11 cellular contexts compared by ENCODE assay signal in genomic region chr7:158781976-158782637, GRCh38. TPM values are rescaled to one million over a fixed set of nuclear protein-coding genes. Genes with fewer than 3 reads are reported as not detected.
A peak's percentile ranks its signal among the peaks of the same experiment; 100 is the strongest.
DNase-seq lines count a peak whose midpoint lies in the region; ATAC-seq and TF ChIP-seq lines count a peak whose summit lies in the region.
"Had no signal": no experiment of that assay in that cellular context is flagged by ENCODE, and none has a peak within 500 bp of the region (broad histone marks: within the 10 kb centered on the region; RNA-seq: fewer than 3 reads in every experiment).

No MANE protein-coding gene starts in this region.

- peaks cover 13 to 62% (median 43%) of the 10 kb centered on the region in 9 donors for H3K4me1 ChIP-seq in heart right ventricle
- peaks cover 51 to 94% (median 81%) of the 10 kb centered on the region in 4 donors for H3K4me1 ChIP-seq in esophagus muscularis mucosa
- H3K4me1 ChIP-seq in sigmoid colon, result peaks cover 0 to 73% (median 64%) of the 10 kb centered on the region in 4 donors
- peaks cover 6 to 8% of the 10 kb centered on the region in 2 donors for H3K4me1 ChIP-seq in uterus
- no peaks in the 10 kb centered on the region for H3K4me1 ChIP-seq in right lobe of liver

- TF ChIP-seq POLR2A in esophagus muscularis mucosa (IDR thresholded peaks at IDR 0.05; ENCODE audit: low read depth) (no peak), sigmoid colon (IDR thresholded peaks at IDR 0.05) (no peak), uterus (IDR thresholded peaks at IDR 0.05) (no peak), right lobe of liver (IDR thresholded peaks at IDR 0.05) (no peak)

- no peak for ATAC-seq in heart right ventricle
- ATAC-seq in Right ventricle myocardium inferior, result no peak
- ATAC-seq in right lobe of liver, result no peak

- H3K27me3 ChIP-seq in heart right ventricle (no peaks in the 10 kb centered on the region), esophagus muscularis mucosa (no peaks in the 10 kb centered on the region), sigmoid colon (no peaks in the 10 kb centered on the region), uterus (no peaks in the 10 kb centered on the region), right lobe of liver (no peaks in the 10 kb centered on the region)

- DNase-seq in heart right ventricle, result no peak
- no peak for DNase-seq in Right ventricle myocardium inferior (ENCODE audit: missing footprints)
- no peak for DNase-seq in esophagus muscularis mucosa (ENCODE audit: extremely low spot score)
- no peak for DNase-seq in sigmoid colon
- no peak for DNase-seq in uterus
- no peak for DNase-seq in right lobe of liver
- no peak for DNase-seq in RPMI8226
- no peak for DNase-seq in NCI-H2227 (lab: John Stamatoyannopoulos, UW; ENCODE audit: unreplicated experiment)
- DNase-seq: 8988T, C1 segment of cervical spinal cord, NCI-H2171 treated with DMSO at 0.1 percent for 48 hours had no signal

- H3K27ac ChIP-seq in heart right ventricle, result peak overlapping the region; percentile 68 to 90 (median 81)
- peak overlapping the region; percentile 80 to 89 (median 86) for H3K27ac ChIP-seq in esophagus muscularis mucosa (replicated peaks in 1 of 4)
- peak overlapping the region; percentile 84 to 89 (median 87) for H3K27ac ChIP-seq in sigmoid colon
- peak overlapping the region; percentile 62 to 85 for H3K27ac ChIP-seq in uterus
- H3K27ac ChIP-seq in right lobe of liver, result no peak overlapping the region

- TF ChIP-seq EP300 in esophagus muscularis mucosa (IDR thresholded peaks at IDR 0.05), result no peak
- TF ChIP-seq EP300 in sigmoid colon (IDR thresholded peaks at IDR 0.05), result no peak

- intact Hi-C loops in heart right ventricle (cut with DNase I), result loop anchor here in 8 of 10 donors (2.0 to 10.0 kb wide), 9 partner anchors 35 to 195 kb away; partner anchors contain the start of gene ESYT2 (in 3 of the 8)
- intact Hi-C loops in Right ventricle myocardium inferior (cut with DNase I), result loop anchor here (5.0 kb wide), 2 partner anchors 85 to 130 kb away; no protein-coding TSS in a partner anchor
- intact Hi-C loops in esophagus muscularis mucosa (cut with DNase I), result loop anchor here (2.0 kb wide), 1 partner anchor 47 kb away; the partner anchor contains the start of gene ESYT2
- intact Hi-C loops in sigmoid colon (cut with DNase I), result loop anchor here (1.0 to 2.0 kb wide), 3 partner anchors 47 to 195 kb away; partner anchors contain the start of genes DYNC2I1 and ESYT2
- intact Hi-C loops in uterus (cut with DNase I; ENCODE audit: low total_unique reads), result no loop called here
- intact Hi-C loops in right lobe of liver (cut with DNase I), result no loop called here

- 87 to 93% methylated on average over 17 of the region's 17 CpGs for WGBS in heart right ventricle, 2 donors
- WGBS in esophagus muscularis mucosa, result 83% methylated on average over 17 of the region's 17 CpGs
- WGBS in sigmoid colon, 2 donors, result 89 to 95% methylated on average over 17 of the region's 17 CpGs
- WGBS in right lobe of liver (ENCODE audit: insufficient coverage, low coverage, low lambda C conversion rate, missing lambda C conversion rate), result 81% methylated on average over 14 of the region's 17 CpGs

- TF ChIP-seq CTCF in heart right ventricle (IDR thresholded peaks at IDR 0.05) (no peak), esophagus muscularis mucosa (IDR thresholded peaks at IDR 0.05) (no peak), sigmoid colon (IDR thresholded peaks at IDR 0.05) (no peak), uterus (IDR thresholded peaks at IDR 0.05) (no peak), right lobe of liver (IDR thresholded peaks at IDR 0.05) (no peak)

- H3K36me3 ChIP-seq in heart right ventricle (peaks cover 0 to 79% (median 8%) of the 10 kb centered on the region in 9 donors), esophagus muscularis mucosa (peaks cover 7 to 59% (median 17%) of the 10 kb centered on the region in 4 donors), sigmoid colon (peaks cover 0 to 26% (median 10%) of the 10 kb centered on the region in 4 donors), uterus (no peaks in the 10 kb centered on the region), right lobe of liver (peaks cover 0 to 3% (median 0%) of the 10 kb centered on the region in 4 donors)

- H3K4me3 ChIP-seq in heart right ventricle (no peak overlapping the region), esophagus muscularis mucosa (no peak overlapping the region), sigmoid colon (no peak overlapping the region), uterus (no peak overlapping the region), right lobe of liver (no peak overlapping the region)

- H3K9me3 ChIP-seq in heart right ventricle, result no peaks in the 10 kb centered on the region
- H3K9me3 ChIP-seq in esophagus muscularis mucosa, result no peaks in the 10 kb centered on the region
- no peaks in the 10 kb centered on the region for H3K9me3 ChIP-seq in sigmoid colon
- no peaks in the 10 kb centered on the region for H3K9me3 ChIP-seq in uterus
- no peaks in the 10 kb centered on the region for H3K9me3 ChIP-seq in right lobe of liver

RNA-seq across cellular contexts. Expression of gene ESYT2, which starts 47.2 kb away (rescaled TPM):
- total RNA-seq in heart right ventricle, result 10 to 100 TPM; 44.3 to 79.2 (median 50.0) TPM
- 10 to 100 TPM; 18.9 to 26.4 TPM for polyA plus RNA-seq in heart right ventricle
- total RNA-seq in Right ventricle myocardium inferior, result 42.5 TPM
- total RNA-seq in esophagus muscularis mucosa, result 100 to 1,000 TPM; 166 to 235 (median 202) TPM
- total RNA-seq in sigmoid colon, result 100 to 1,000 TPM; 105 to 127 (median 119) TPM
- polyA plus RNA-seq in sigmoid colon, result 10 to 100 TPM in 2 of 3 donors, 1 to 10 TPM in 1; 6.9 to 38.6 (median 11.4) TPM
- total RNA-seq in uterus, result 100 to 1,000 TPM in 2 of 4 donors, 10 to 100 TPM in 2; 91.6 to 159 (median 100) TPM
- 10 to 100 TPM; 19.7 to 28.7 (median 24.2) TPM for total RNA-seq in right lobe of liver

Comparison
In these comparisons a context has a peak if more than half of its experiments do, and no peak if none do; other contexts are left out.
1. H3K27ac ChIP-seq: peak in heart right ventricle (10 of 10), esophagus muscularis mucosa (4 of 4), sigmoid colon (4 of 4) and uterus (2 of 2); none in right lobe of liver (0 of 3).
2. intact Hi-C loops: an anchor here in heart right ventricle (2.0 to 10.0 kb wide), Right ventricle myocardium inferior (5.0 kb wide), esophagus muscularis mucosa (2.0 kb wide) and sigmoid colon (1.0 to 2.0 kb wide); none called in uterus and right lobe of liver.